In genomic region chr17:73090396-73091202, GRCh38 we compare ENCODE assay signal across 2 cellular contexts.
TF ChIP-seq lines count a peak whose summit lies in the region.

No MANE protein-coding gene starts in this region.

TF ChIP-seq in HepG2, 621 proteins besides CTCF, POLR2A, EP300 and RAD21 (continued from another document and continues in another):
- TF ChIP-seq HNF4G (IDR thresholded peaks at IDR 0.05; ENCODE audit: borderline replicate concordance, low read depth, low read length) (peak; percentile 81), HNF4G (CRISPR knock-in tag; IDR thresholded peaks at IDR 0.05; ENCODE audit: borderline replicate concordance, low read depth) (no peak; the same call in 1 of the 2 replicates), CHD2 (IDR thresholded peaks at IDR 0.05; ENCODE audit: low read depth, low read length) (no peak), ZNF777 (CRISPR knock-in tag; IDR thresholded peaks at IDR 0.05) (peak; percentile 54; the same call in 1 of the 2 replicates), ZBTB33 (CRISPR knock-in tag; IDR thresholded peaks at IDR 0.05) (no peak), MEF2D (CRISPR knock-in tag; IDR thresholded peaks at IDR 0.05) (peak; percentile 50), HMG20B (CRISPR knock-in tag; conservative IDR thresholded peaks at IDR 0.05) (0 out of 2 replicates have a peak, but pooled peaks have one; percentile 11), ZNF891 (CRISPR knock-in tag; IDR thresholded peaks at IDR 0.05) (no peak), JUND (CRISPR knock-in tag; IDR thresholded peaks at IDR 0.05) (no peak), E2F1 (CRISPR knock-in tag; IDR thresholded peaks at IDR 0.05) (no peak), IKZF1 (IDR thresholded peaks at IDR 0.05) (no peak), HOXD1 (CRISPR knock-in tag; IDR thresholded peaks at IDR 0.05) (no peak), ZBTB7B (CRISPR knock-in tag; IDR thresholded peaks at IDR 0.05) (peak; percentile 64; the same call in 1 of the 2 replicates), ZNF614 (CRISPR knock-in tag; IDR thresholded peaks at IDR 0.05; ENCODE audit: borderline replicate concordance) (0 out of 2 replicates have a peak, but pooled peaks have one; percentile 62), PREB (CRISPR knock-in tag; IDR thresholded peaks at IDR 0.05) (no peak), ZMAT3 (CRISPR knock-in tag; conservative IDR thresholded peaks at IDR 0.05) (peak; percentile 68; the same call in 1 of the 2 replicates), GTF3A (CRISPR knock-in tag; conservative IDR thresholded peaks at IDR 0.05) (0 out of 2 replicates have a peak, but pooled peaks have one; percentile 13), HOXA3 (CRISPR knock-in tag; IDR thresholded peaks at IDR 0.05) (no peak; the same call in 1 of the 2 replicates), ZNF652 (CRISPR knock-in tag; IDR thresholded peaks at IDR 0.05; ENCODE audit: borderline replicate concordance, low read depth) (peak; percentile 11; the same call in 1 of the 2 replicates), PITX1 (CRISPR knock-in tag; IDR thresholded peaks at IDR 0.05) (peak; percentile 61; the same call in 1 of the 2 replicates), ZNF670 (CRISPR knock-in tag; IDR thresholded peaks at IDR 0.05; ENCODE audit: borderline replicate concordance) (peak; percentile 67; the same call in 1 of the 2 replicates), ZNF878 (CRISPR knock-in tag; IDR thresholded peaks at IDR 0.05) (0 out of 2 replicates have a peak, but pooled peaks have one; percentile 24), KDM6A (CRISPR knock-in tag; IDR thresholded peaks at IDR 0.05; ENCODE audit: low read depth) (peak; percentile 73; the same call in 1 of the 2 replicates)
- TF ChIP-seq, protein P1, sequence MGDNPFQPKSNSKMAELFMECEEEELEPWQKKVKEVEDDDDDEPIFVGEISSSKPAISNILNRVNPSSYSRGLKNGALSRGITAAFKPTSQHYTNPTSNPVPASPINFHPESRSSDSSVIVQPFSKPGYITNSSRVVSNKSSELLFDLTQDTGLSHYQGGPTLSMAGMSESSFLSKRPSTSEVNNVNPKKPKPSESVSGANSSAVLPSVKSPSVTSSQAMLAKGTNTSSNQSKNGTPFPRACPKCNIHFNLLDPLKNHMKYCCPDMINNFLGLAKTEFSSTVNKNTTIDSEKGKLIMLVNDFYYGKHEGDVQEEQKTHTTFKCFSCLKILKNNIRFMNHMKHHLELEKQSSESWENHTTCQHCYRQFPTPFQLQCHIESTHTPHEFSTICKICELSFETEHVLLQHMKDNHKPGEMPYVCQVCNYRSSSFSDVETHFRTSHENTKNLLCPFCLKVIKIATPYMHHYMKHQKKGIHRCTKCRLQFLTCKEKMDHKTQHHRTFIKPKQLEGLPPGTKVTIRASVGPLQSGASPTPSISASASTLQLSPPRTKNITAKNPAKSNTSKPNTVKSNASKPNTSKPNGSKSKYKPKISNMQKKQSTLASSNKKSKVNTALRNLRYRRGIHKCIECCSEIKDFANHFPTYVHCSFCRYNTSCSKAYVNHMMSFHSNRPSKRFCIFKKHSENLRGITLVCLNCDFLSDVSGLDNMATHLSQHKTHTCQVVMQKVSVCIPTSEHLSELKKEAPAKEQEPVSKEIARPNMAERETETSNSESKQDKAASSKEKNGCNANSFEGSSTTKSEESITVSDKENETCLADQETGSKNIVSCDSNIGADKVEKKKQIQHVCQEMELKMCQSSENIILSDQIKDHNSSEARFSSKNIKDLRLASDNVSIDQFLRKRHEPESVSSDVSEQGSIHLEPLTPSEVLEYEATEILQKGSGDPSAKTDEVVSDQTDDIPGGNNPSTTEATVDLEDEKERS (CRISPR knock-in tag; IDR thresholded peaks at IDR 0.05): 0 out of 2 replicates have a peak, but pooled peaks have one; percentile 32
- TF ChIP-seq, protein P2, sequence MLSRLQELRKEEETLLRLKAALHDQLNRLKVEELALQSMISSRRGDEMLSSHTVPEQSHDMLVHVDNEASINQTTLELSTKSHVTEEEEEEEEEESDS (CRISPR knock-in tag; IDR thresholded peaks at IDR 0.05; ENCODE audit: borderline replicate concordance): no peak

TF ChIP-seq in SK-N-SH treated with all-trans-retinoic acid at 6 μM for 48 hours, 23 proteins besides CTCF, POLR2A, EP300 and RAD21 (continued from another document):
- TF ChIP-seq, protein P3, sequence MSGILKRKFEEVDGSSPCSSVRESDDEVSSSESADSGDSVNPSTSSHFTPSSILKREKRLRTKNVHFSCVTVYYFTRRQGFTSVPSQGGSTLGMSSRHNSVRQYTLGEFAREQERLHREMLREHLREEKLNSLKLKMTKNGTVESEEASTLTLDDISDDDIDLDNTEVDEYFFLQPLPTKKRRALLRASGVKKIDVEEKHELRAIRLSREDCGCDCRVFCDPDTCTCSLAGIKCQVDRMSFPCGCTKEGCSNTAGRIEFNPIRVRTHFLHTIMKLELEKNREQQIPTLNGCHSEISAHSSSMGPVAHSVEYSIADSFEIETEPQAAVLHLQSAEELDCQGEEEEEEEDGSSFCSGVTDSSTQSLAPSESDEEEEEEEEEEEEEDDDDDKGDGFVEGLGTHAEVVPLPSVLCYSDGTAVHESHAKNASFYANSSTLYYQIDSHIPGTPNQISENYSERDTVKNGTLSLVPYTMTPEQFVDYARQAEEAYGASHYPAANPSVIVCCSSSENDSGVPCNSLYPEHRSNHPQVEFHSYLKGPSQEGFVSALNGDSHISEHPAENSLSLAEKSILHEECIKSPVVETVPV (CRISPR knock-in tag; IDR thresholded peaks at IDR 0.05): no peak
- no peak for TF ChIP-seq TOX (CRISPR knock-in tag; IDR thresholded peaks at IDR 0.05; ENCODE audit: borderline replicate concordance)
- no peak for TF ChIP-seq ISL1 (CRISPR knock-in tag; IDR thresholded peaks at IDR 0.05)
- TF ChIP-seq, protein P4, sequence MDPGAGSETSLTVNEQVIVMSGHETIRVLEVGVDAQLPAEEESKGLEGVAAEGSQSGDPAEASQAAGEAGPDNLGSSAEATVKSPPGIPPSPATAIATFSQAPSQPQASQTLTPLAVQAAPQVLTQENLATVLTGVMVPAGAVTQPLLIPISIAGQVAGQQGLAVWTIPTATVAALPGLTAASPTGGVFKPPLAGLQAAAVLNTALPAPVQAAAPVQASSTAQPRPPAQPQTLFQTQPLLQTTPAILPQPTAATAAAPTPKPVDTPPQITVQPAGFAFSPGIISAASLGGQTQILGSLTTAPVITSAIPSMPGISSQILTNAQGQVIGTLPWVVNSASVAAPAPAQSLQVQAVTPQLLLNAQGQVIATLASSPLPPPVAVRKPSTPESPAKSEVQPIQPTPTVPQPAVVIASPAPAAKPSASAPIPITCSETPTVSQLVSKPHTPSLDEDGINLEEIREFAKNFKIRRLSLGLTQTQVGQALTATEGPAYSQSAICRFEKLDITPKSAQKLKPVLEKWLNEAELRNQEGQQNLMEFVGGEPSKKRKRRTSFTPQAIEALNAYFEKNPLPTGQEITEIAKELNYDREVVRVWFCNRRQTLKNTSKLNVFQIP (CRISPR knock-in tag; IDR thresholded peaks at IDR 0.05; ENCODE audit: borderline replicate concordance, low read depth): no peak
- no peak for TF ChIP-seq PPARA (CRISPR knock-in tag; IDR thresholded peaks at IDR 0.05; ENCODE audit: borderline replicate concordance)
- TF ChIP-seq SNAI2 (CRISPR knock-in tag; IDR thresholded peaks at IDR 0.05): no peak
- TF ChIP-seq BACH2 (CRISPR knock-in tag; IDR thresholded peaks at IDR 0.05; ENCODE audit: borderline replicate concordance): no peak
- TF ChIP-seq ESRRG (CRISPR knock-in tag; IDR thresholded peaks at IDR 0.05): no peak
- TF ChIP-seq ZNF70 (CRISPR knock-in tag; IDR thresholded peaks at IDR 0.05): no peak
- TF ChIP-seq ZFP3 (CRISPR knock-in tag; IDR thresholded peaks at IDR 0.05): no peak
- TF ChIP-seq ZC3H10 (CRISPR knock-in tag; IDR thresholded peaks at IDR 0.05): no peak
- no peak for TF ChIP-seq TSHZ2 (CRISPR knock-in tag; IDR thresholded peaks at IDR 0.05)
- TF ChIP-seq ZNF8 (CRISPR knock-in tag; IDR thresholded peaks at IDR 0.05): no peak
- TF ChIP-seq, protein P5, sequence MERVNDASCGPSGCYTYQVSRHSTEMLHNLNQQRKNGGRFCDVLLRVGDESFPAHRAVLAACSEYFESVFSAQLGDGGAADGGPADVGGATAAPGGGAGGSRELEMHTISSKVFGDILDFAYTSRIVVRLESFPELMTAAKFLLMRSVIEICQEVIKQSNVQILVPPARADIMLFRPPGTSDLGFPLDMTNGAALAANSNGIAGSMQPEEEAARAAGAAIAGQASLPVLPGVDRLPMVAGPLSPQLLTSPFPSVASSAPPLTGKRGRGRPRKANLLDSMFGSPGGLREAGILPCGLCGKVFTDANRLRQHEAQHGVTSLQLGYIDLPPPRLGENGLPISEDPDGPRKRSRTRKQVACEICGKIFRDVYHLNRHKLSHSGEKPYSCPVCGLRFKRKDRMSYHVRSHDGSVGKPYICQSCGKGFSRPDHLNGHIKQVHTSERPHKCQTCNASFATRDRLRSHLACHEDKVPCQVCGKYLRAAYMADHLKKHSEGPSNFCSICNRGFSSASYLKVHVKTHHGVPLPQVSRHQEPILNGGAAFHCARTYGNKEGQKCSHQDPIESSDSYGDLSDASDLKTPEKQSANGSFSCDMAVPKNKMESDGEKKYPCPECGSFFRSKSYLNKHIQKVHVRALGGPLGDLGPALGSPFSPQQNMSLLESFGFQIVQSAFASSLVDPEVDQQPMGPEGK (CRISPR knock-in tag; IDR thresholded peaks at IDR 0.05; ENCODE audit: borderline replicate concordance): no peak
- no peak for TF ChIP-seq ARNTL (CRISPR knock-in tag; IDR thresholded peaks at IDR 0.05; ENCODE audit: borderline replicate concordance, low read depth)
- TF ChIP-seq ZNF565 (CRISPR knock-in tag; conservative IDR thresholded peaks at IDR 0.05; ENCODE audit: low read depth): no peak
- no peak for TF ChIP-seq CREB5 (CRISPR knock-in tag; IDR thresholded peaks at IDR 0.05; ENCODE audit: low read depth)
- no peak for TF ChIP-seq RARB (CRISPR knock-in tag; IDR thresholded peaks at IDR 0.05)
- no peak for TF ChIP-seq CSDC2 (CRISPR knock-in tag; IDR thresholded peaks at IDR 0.05)
